18 cellular contexts compared by ENCODE assay signal in genomic region chr5:95280692-95281091, GRCh38. TPM values are rescaled to one million over a fixed set of nuclear protein-coding genes. Genes with fewer than 3 reads are reported as not detected.
DNase-seq lines count a peak whose midpoint lies in the region; ATAC-seq and TF ChIP-seq lines count a peak whose summit lies in the region.
"Had no signal": no experiment of that assay in that cellular context is flagged by ENCODE, and none has a peak within 500 bp of the region (broad histone marks: within the 10 kb centered on the region; RNA-seq: fewer than 3 reads in every experiment).

No MANE protein-coding gene starts in this region.

- no peaks in the 10 kb centered on the region for H3K36me3 Mint-ChIP-seq in type B pancreatic cell
- H3K36me3 Mint-ChIP-seq: CD4-positive, alpha-beta memory T cell; IgD-negative memory B cell had no signal

- peak overlapping the region; percentile 61 for H3K4me3 Mint-ChIP-seq in type B pancreatic cell
- H3K4me3 Mint-ChIP-seq: CD4-positive, alpha-beta memory T cell; HFFc6; IgD-negative memory B cell had no signal

- TF ChIP-seq CTCF in dorsolateral prefrontal cortex (IDR thresholded peaks at IDR 0.05 in 54 of 56, conservative IDR thresholded peaks at IDR 0.05 in 2 of 56; ENCODE audit: low read depth in 1 of 56, partially characterized antibody in 56 of 56) (no peak), type B pancreatic cell (conservative IDR thresholded peaks at IDR 0.05) (no peak)

- peak overlapping the region in 36 of 59 donors; percentile 3 to 78 (median 24) for H3K4me3 ChIP-seq in dorsolateral prefrontal cortex
- H3K4me3 ChIP-seq: GM23248, SJSA1 had no signal

- ATAC-seq in HG03565 (IDR thresholded peaks at IDR 0.05; ENCODE audit: unreplicated experiment), result no peak

- DNase-seq in NCI-H2171 treated with DMSO at 0.1 percent for 48 hours (lab: John Stamatoyannopoulos, UW) (peak; percentile 31), NCI-H2171 (lab: John Stamatoyannopoulos, UW) (no peak), NCI-H2227 treated with DMSO at 0.1 percent for 48 hours (lab: John Stamatoyannopoulos, UW) (peak; percentile 54), dorsolateral prefrontal cortex (peak in 6 of 10 donors; percentile 27 to 68 (median 52)), type B pancreatic cell (ENCODE audit: extremely low spot score, unreplicated experiment) (no peak), KG1 (lab: John Stamatoyannopoulos, UW) (no peak)
- DNase-seq in stimulated activated CD4-positive, alpha-beta T cell treated with anti-CD3 and anti-CD28 coated beads, Interleukin-12 subunit alpha, Interleukin-12 subunit beta, amount 100 ng/mL, for 4 hours, result no peak
- DNase-seq: CD4-positive, alpha-beta memory T cell; NCI-H1417 treated with DMSO at 0.1 percent for 48 hours; NCI-H2029 treated with DMSO at 0.1 percent for 48 hours; NCI-H345; NCI-H748 treated with DMSO at 0.1 percent for 48 hours had no signal

- intact Hi-C loops in dorsolateral prefrontal cortex (cut with DNase I), result no loop called here

- H3K27me3 Mint-ChIP-seq in type B pancreatic cell, result peaks cover 41% of the 10 kb centered on the region

- H3K9me3 Mint-ChIP-seq in type B pancreatic cell, result no peaks in the 10 kb centered on the region
- H3K9me3 Mint-ChIP-seq: HFFc6 had no signal

- peak overlapping the region in 34 of 59 donors; percentile 3 to 79 (median 40) for H3K27ac ChIP-seq in dorsolateral prefrontal cortex
- H3K27ac ChIP-seq: 22Rv1, GM23248, SJSA1 had no signal

- peaks cover 14% of the 10 kb centered on the region for H3K4me1 Mint-ChIP-seq in type B pancreatic cell (ENCODE audit: unreplicated experiment)

- peak overlapping the region; percentile 39 for H3K27ac Mint-ChIP-seq in type B pancreatic cell
- H3K27ac Mint-ChIP-seq: CD4-positive, alpha-beta memory T cell; HFFc6; IgD-negative memory B cell had no signal

- H3K27me3 ChIP-seq in dorsolateral prefrontal cortex, result peaks cover 0 to 45% (median 6%) of the 10 kb centered on the region in 45 donors

RNA-seq across cellular contexts. Expression of gene MCTP1, which starts 4.2 kb away (rescaled TPM):
- 100 to 1,000 TPM in 39 of 120 experiments, 10 to 100 TPM in 81; 41.4 to 146 (median 92.0) TPM for total RNA-seq in dorsolateral prefrontal cortex
- total RNA-seq in type B pancreatic cell (ENCODE audit: low replicate concordance), result 4.6 and 14.8 TPM in 2 replicates
- total RNA-seq: GM23248 had no signal

Comparison
In these comparisons a context has a peak if more than half of its experiments do, and no peak if none do; other contexts are left out.
1. DNase-seq: peak in NCI-H2171 treated with DMSO at 0.1 percent for 48 hours (single experiment), NCI-H2227 treated with DMSO at 0.1 percent for 48 hours (single experiment) and dorsolateral prefrontal cortex (6 of 10); none in NCI-H2171 (single experiment), type B pancreatic cell (single experiment), KG1 (single experiment) and stimulated activated CD4-positive, alpha-beta T cell treated with anti-CD3 and anti-CD28 coated beads, Interleukin-12 subunit alpha, Interleukin-12 subunit beta, amount 100 ng/mL, for 4 hours (single experiment).